ENCODE assay signal across 8 cellular contexts in genomic region chr1:52056110-52056936, GRCh38. TPM values are rescaled to one million over a fixed set of nuclear protein-coding genes. Genes with fewer than 3 reads are reported as not detected.
A peak's percentile ranks its signal among the peaks of the same experiment; 100 is the strongest.
DNase-seq lines count a peak whose midpoint lies in the region; ATAC-seq and FAIRE-seq lines count a peak whose summit lies in the region.

Gene BTF3L4, plus strand, starts transcription at chr1:52056295. Its CDS starts 3,553 bp downstream, at chr1:52059848.

- CTCF ChIA-PET in activated CD8-positive, alpha-beta memory T cell treated with anti-CD3 and anti-CD28 coated beads for 36 hours (lab: Charles Lee), result no interaction called here

- peak; percentile 76 for FAIRE-seq in HTR-8/SVneo (lab: Jason Lieb, UNC)

- DNase-seq in CMK (ENCODE audit: low read depth), result peak; percentile 89
- peak; percentile 85 for DNase-seq in HTR-8/SVneo (ENCODE audit: insufficient read length, low spot score)
- DNase-seq in NOMO-1 treated with DMSO at 0.1 percent for 48 hours (lab: John Stamatoyannopoulos, UW; ENCODE audit: unreplicated experiment), result peak; percentile 96
- DNase-seq in effector CD8-positive, alpha-beta T cell (lab: John Stamatoyannopoulos, UW), result peak; percentile 84
- peak; percentile 93 to 96 for DNase-seq in lung microvascular endothelial cell (ENCODE audit: low read depth in 2 of 2)
- DNase-seq in stimulated activated CD4-positive, alpha-beta T cell treated with anti-CD3 and anti-CD28 coated beads, TNF-alpha, amount 100 ng/mL, for 48 hours (ENCODE audit: low read depth in 3 of 3), result peak; percentile 83 to 95 (median 92)

- ATAC-seq in GM21360 (IDR thresholded peaks at IDR 0.05; ENCODE audit: unreplicated experiment), result peak; percentile 82

- POLR2A ChIA-PET in activated CD8-positive, alpha-beta memory T cell treated with anti-CD3 and anti-CD28 coated beads for 36 hours (lab: Charles Lee), result interaction anchor here (0.6 to 2.5 kb wide), 2 partner anchors 23 to 26 kb away, joined by 4 to 14 read pairs; partner anchors contain the start of gene KTI12

RNA-seq across cellular contexts. Expression of gene BTF3L4, which starts in this region (rescaled TPM):
- total RNA-seq in activated CD8-positive, alpha-beta memory T cell treated with anti-CD3 and anti-CD28 coated beads for 36 hours, result 10 to 100 TPM; 33.4 to 34.5 TPM
- total RNA-seq in lung microvascular endothelial cell, result 22.0 and 28.1 TPM in 2 replicates

Comparison
In these comparisons a context has a peak if more than half of its experiments do, and no peak if none do; other contexts are left out.
1. Peak in every context shown above with its lines: DNase-seq and ATAC-seq.